Comparison of ENCODE assay signal across 28 cellular contexts in the genomic region with DNA sequence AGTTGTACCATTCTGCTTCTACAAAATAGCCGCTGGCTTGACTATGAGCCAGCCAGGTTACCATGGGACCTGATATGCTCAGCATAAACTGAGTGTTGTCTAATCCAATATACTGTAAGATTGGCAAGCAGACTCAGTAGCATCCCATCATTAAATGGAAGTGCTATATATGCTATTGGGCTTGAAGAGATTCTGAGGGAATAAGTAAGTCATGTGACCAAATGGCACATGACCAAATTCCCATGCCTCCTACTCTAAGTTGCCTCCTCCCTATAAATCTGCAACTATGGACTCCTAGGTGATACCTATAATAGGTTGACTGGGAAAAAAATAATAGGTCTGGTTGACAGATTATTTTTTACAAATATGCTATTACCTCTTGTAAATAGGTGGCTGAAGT.
"Had no signal": no experiment of that assay in that cellular context is flagged by ENCODE, and none has a peak within 500 bp of the region (broad histone marks: within the 10 kb centered on the region; RNA-seq: fewer than 3 reads in every experiment).

No MANE protein-coding gene starts in this region.

- DNase-seq: colonic mucosa; cortex of kidney; dermis blood vessel endothelial cell; dorsolateral prefrontal cortex; effector CD4-positive, alpha-beta T cell; effector CD8-positive, alpha-beta T cell; effector memory CD4-positive, alpha-beta T cell; effector memory CD8-positive, alpha-beta T cell; endodermal cell; erythroblast; esophagus squamous epithelium; foreskin fibroblast; foreskin keratinocyte; foreskin melanocyte; gastrocnemius medialis; glutamatergic neuron; head of caudate nucleus; heart left ventricle; heart right ventricle had no signal

- H3K4me1 ChIP-seq: colonic mucosa, esophagus squamous epithelium, foreskin keratinocyte, gastrocnemius medialis, gastroesophageal sphincter, heart left ventricle, heart right ventricle had no signal

- H3K4me3 ChIP-seq: colonic mucosa, coronary artery, dorsolateral prefrontal cortex, esophagus muscularis mucosa, esophagus squamous epithelium, gastrocnemius medialis, gastroesophageal sphincter, heart left ventricle, heart right ventricle had no signal

- FAIRE-seq: colon, endometrium, endothelial cell of umbilical vein, frontal cortex had no signal

- H3K27me3 ChIP-seq: colonic mucosa, dorsolateral prefrontal cortex, esophagus muscularis mucosa, esophagus squamous epithelium, foreskin keratinocyte, gastrocnemius medialis, gastroesophageal sphincter, heart left ventricle, heart right ventricle had no signal

- ATAC-seq: effector memory CD8-positive, alpha-beta T cell; esophagus mucosa; foreskin keratinocyte; gastrocnemius medialis; gastroesophageal sphincter; heart left ventricle; heart right ventricle had no signal

- H3K36me3 ChIP-seq: colonic mucosa, esophagus muscularis mucosa, esophagus squamous epithelium, gastrocnemius medialis, gastroesophageal sphincter, heart left ventricle, heart right ventricle had no signal

- H3K27ac ChIP-seq: colonic mucosa, coronary artery, dorsolateral prefrontal cortex, epithelial cell of prostate, esophagus muscularis mucosa, esophagus squamous epithelium, foreskin keratinocyte, gastrocnemius medialis, gastroesophageal sphincter, heart left ventricle, heart right ventricle had no signal

- H3K9me3 ChIP-seq: colonic mucosa, esophagus muscularis mucosa, esophagus squamous epithelium, gastrocnemius medialis, gastroesophageal sphincter, heart left ventricle had no signal
